Comparison of ENCODE assay signal across 1 cellular context in genomic region chr4:77880784-77881183, GRCh38.
TF ChIP-seq lines count a peak whose summit lies in the region.

No MANE protein-coding gene starts in this region.

TF ChIP-seq in HepG2, 621 proteins besides CTCF, POLR2A, EP300 and RAD21 (continued from another document):
- TF ChIP-seq ZBTB4 (CRISPR knock-in tag; IDR thresholded peaks at IDR 0.05; ENCODE audit: borderline replicate concordance) (no peak), ZBTB1 (CRISPR knock-in tag; IDR thresholded peaks at IDR 0.05; ENCODE audit: borderline replicate concordance) (no peak), HNRNPH1 (optimal IDR thresholded peaks at IDR 0.05; ENCODE audit: low read depth, low read length) (no peak), ZNF430 (CRISPR knock-in tag; IDR thresholded peaks at IDR 0.05) (no peak), NCOA2 (CRISPR knock-in tag; IDR thresholded peaks at IDR 0.05) (no peak), ZNF777 (CRISPR knock-in tag; IDR thresholded peaks at IDR 0.05) (no peak), SETDB1 (CRISPR knock-in tag; IDR thresholded peaks at IDR 0.05; ENCODE audit: borderline replicate concordance) (no peak), RORA (CRISPR knock-in tag; IDR thresholded peaks at IDR 0.05) (no peak), ZBTB21 (CRISPR knock-in tag; IDR thresholded peaks at IDR 0.05) (no peak), CEBPG (CRISPR knock-in tag; IDR thresholded peaks at IDR 0.05) (no peak), ZBTB3 (CRISPR knock-in tag; IDR thresholded peaks at IDR 0.05; ENCODE audit: borderline replicate concordance, low read depth) (no peak)
